ENCODE assay signal across 19 cellular contexts in the genomic region with DNA sequence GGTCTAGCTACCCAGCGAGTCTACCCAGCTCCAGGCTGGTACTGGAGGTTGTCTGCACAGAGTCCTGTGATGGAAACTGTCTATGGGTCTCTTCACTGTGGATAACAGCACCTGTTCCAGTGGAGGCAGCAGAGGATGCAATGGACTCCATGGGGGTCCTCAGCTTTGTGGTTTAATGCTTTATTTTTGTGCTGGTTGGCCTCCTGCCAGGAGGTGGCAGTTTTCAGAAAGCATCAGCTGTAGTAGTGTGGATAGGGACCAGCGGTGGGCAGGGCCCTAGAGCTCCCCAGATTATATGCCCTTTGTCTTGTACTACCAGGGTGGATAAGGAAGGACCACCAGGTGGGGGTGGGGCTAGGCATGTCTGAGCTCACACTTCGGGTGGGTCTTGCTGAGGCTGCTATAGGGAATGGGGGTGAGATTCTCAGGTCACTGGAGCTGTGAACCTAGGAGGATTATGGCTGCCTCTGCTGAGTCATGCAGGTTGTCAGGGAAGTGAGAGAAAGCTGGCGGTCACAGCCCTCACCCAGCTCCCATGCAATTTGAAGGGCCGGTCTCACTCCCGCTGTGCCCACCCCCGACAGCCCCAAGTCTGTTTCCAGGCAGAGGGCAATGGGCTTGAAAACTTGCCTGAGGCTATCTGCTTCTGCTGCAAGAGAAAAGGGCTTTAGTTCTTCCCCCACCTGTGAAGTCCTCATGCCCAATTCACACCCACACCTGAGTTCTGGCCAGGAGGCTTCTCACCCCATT.
DNase-seq lines count a peak whose midpoint lies in the region; ATAC-seq, FAIRE-seq and TF ChIP-seq lines count a peak whose summit lies in the region.
"Had no signal": no experiment of that assay in that cellular context is flagged by ENCODE, and none has a peak within 500 bp of the region (broad histone marks: within the 10 kb centered on the region; RNA-seq: fewer than 3 reads in every experiment).

No MANE protein-coding gene starts in this region.

- H2BK12ac ChIP-seq in H9 (ENCODE audit: insufficient read length, low read depth, low read length) (no peak overlapping the region), mesenchymal stem cell (ENCODE audit: low read length in 2 of 2) (no peak overlapping the region)

- H4K8ac ChIP-seq in H9 (replicated peaks; ENCODE audit: insufficient read length, low read depth, low read length) (no peak overlapping the region), mesenchymal stem cell (ENCODE audit: low read length) (no peak overlapping the region)

- H3K4ac ChIP-seq in H9 (ENCODE audit: low read depth, low read length) (no peak overlapping the region), mesenchymal stem cell (ENCODE audit: low read depth in 1 of 2, low read length in 2 of 2) (no peak overlapping the region)

- TF ChIP-seq CTCF in DND-41 (IDR thresholded peaks at IDR 0.05; ENCODE audit: borderline replicate concordance, extremely low read depth, low read length, poor library complexity, severe bottlenecking) = peak; percentile 29
- TF ChIP-seq CTCF in H9 (conservative IDR thresholded peaks at IDR 0.05) = no peak

- no peaks in the 10 kb centered on the region for H3K27me3 Mint-ChIP-seq in H9 (ENCODE audit: low read depth)
- H3K27me3 Mint-ChIP-seq: CD4-positive, alpha-beta T cell had no signal

- peaks cover 3% of the 10 kb centered on the region in 2 experiments; a peak in 2 of 4 replicates for H3K4me1 Mint-ChIP-seq in H9
- H3K4me1 Mint-ChIP-seq: B cell had no signal

- H4K20me1 ChIP-seq in DND-41 (ENCODE audit: insufficient read depth, low read length) = no peaks in the 10 kb centered on the region
- H4K20me1 ChIP-seq in H9 (ENCODE audit: control insufficient read depth, insufficient read depth, insufficient read length) = no peaks in the 10 kb centered on the region

- no peak for FAIRE-seq in frontal cortex (lab: Jason Lieb, UNC)
- FAIRE-seq: GM12892 had no signal

- no CpG with 5 or more reads among the region's 7 CpGs for WGBS in H9 (ENCODE audit: extremely low coverage, insufficient read length, low lambda C conversion rate)
- WGBS in mesenchymal stem cell = 87% methylated on average over 7 of the region's 7 CpGs

- H2BK15ac ChIP-seq in H9 (ENCODE audit: low read depth, low read length) (no peak overlapping the region), mesenchymal stem cell (ENCODE audit: low read depth, poor library complexity, severe bottlenecking) (no peak overlapping the region)

- no peak overlapping the region for H2BK120ac ChIP-seq in H9 (ENCODE audit: low read depth, low read length, poor library complexity, severe bottlenecking)
- no peak overlapping the region for H2BK120ac ChIP-seq in mesenchymal stem cell (ENCODE audit: low read depth, low read length)

- H3K27ac Mint-ChIP-seq in H9 = peak overlapping the region in 1 of 3 experiments; percentile 76; a peak in 1 of 7 replicates
- H3K27ac Mint-ChIP-seq: B cell; CD4-positive, alpha-beta T cell had no signal

- H3K79me1 ChIP-seq in H9 (ENCODE audit: insufficient read depth, low read depth, low read length, poor library complexity, severe bottlenecking) = no peaks in the 10 kb centered on the region
- H3K79me1 ChIP-seq in mesenchymal stem cell (replicated peaks; ENCODE audit: low read length, poor library complexity, severe bottlenecking) = no peaks in the 10 kb centered on the region

- no peak overlapping the region for H2BK20ac ChIP-seq in H9 (ENCODE audit: low read depth, low read length, poor library complexity, severe bottlenecking)

- H4K91ac ChIP-seq in H9 (ENCODE audit: insufficient read length, low read depth, low read length) = no peak overlapping the region
- H4K91ac ChIP-seq in mesenchymal stem cell (ENCODE audit: low read length) = peak overlapping the region; percentile 7

- H3K9me3 Mint-ChIP-seq in H9 = peaks cover 0 to 4% of the 10 kb centered on the region in 2 experiments; a peak in 3 of 5 replicates

- H3K4me3 ChIP-seq in DND-41 (ENCODE audit: low read depth in 1 of 2, low read length in 2 of 2) (no peak overlapping the region), SJCRH30 (no peak overlapping the region), mesenchymal stem cell (ENCODE audit: insufficient read depth in 1 of 2, low read depth in 1 of 2, low read length in 2 of 2) (no peak overlapping the region)
- H3K4me3 ChIP-seq: PC-9 had no signal

- no peaks in the 10 kb centered on the region for H3K23me2 ChIP-seq in H9 (ENCODE audit: insufficient read length, low read depth, low read length, poor library complexity, severe bottlenecking)

- H3K23ac ChIP-seq in H9 (ENCODE audit: insufficient read length, low read depth, low read length) (no peak overlapping the region), mesenchymal stem cell (ENCODE audit: low read length in 2 of 2) (no peak overlapping the region)

- no peaks in the 10 kb centered on the region for H3K36me3 ChIP-seq in DND-41 (ENCODE audit: insufficient read depth, low read length)
- H3K36me3 ChIP-seq in SJCRH30 = no peaks in the 10 kb centered on the region
- H3K36me3 ChIP-seq in mesenchymal stem cell (ENCODE audit: control insufficient read depth in 1 of 2, insufficient read depth in 2 of 2, low read depth in 1 of 2, low read length in 2 of 2) = no peaks in the 10 kb centered on the region

- H2AK5ac ChIP-seq in H9 (ENCODE audit: insufficient read length, low read length) (no peak overlapping the region), mesenchymal stem cell (ENCODE audit: low read length, severe bottlenecking) (no peak overlapping the region)

- H3K4me2 ChIP-seq in DND-41 (ENCODE audit: insufficient read depth, low read length) = no peak overlapping the region
- no peak overlapping the region for H3K4me2 ChIP-seq in H9 (ENCODE audit: insufficient read depth, insufficient read length, low read length)
- no peak overlapping the region for H3K4me2 ChIP-seq in mesenchymal stem cell (ENCODE audit: low read length, poor library complexity, severe bottlenecking)
- H3K4me2 ChIP-seq: PC-9 had no signal

- no peaks in the 10 kb centered on the region; a peak in 1 of 7 replicates for H3K36me3 Mint-ChIP-seq in H9 (ENCODE audit: insufficient read depth in 1 of 3, low read depth in 3 of 3)

- H2AFZ ChIP-seq in DND-41 (ENCODE audit: low read depth, low read length) (no peak overlapping the region), H9 (ENCODE audit: low read length) (no peak overlapping the region), mesenchymal stem cell (ENCODE audit: low read depth, low read length) (no peak overlapping the region)
- H2AFZ ChIP-seq: PC-9 had no signal

- H2BK5ac ChIP-seq in H9 (ENCODE audit: insufficient read length, low read length) (no peak overlapping the region), mesenchymal stem cell (ENCODE audit: low read depth, low read length, poor library complexity, severe bottlenecking) (no peak overlapping the region)

- H3K14ac ChIP-seq in H9 (ENCODE audit: insufficient read depth, low read length) (no peak overlapping the region), mesenchymal stem cell (ENCODE audit: low read length in 2 of 2) (no peak overlapping the region)

- H3K27me3 ChIP-seq in DND-41 (ENCODE audit: insufficient read depth, low read length, poor library complexity) (no peaks in the 10 kb centered on the region), H9 (ENCODE audit: insufficient read depth, low read length) (no peaks in the 10 kb centered on the region), SJCRH30 (no peaks in the 10 kb centered on the region), mesenchymal stem cell (ENCODE audit: control insufficient read depth in 1 of 2, insufficient read depth in 1 of 2, low read length in 2 of 2) (no peaks in the 10 kb centered on the region)

- DNase-seq in DND-41 = peak; percentile 45
- peak; percentile 26 for DNase-seq in H9
- DNase-seq in SJCRH30 = peak; percentile 89 to 94
- DNase-seq in mesenchymal stem cell = no peak
- no peak for DNase-seq in NCI-H226
- DNase-seq in frontal cortex (ENCODE audit: low spot score in 2 of 2) = no peak
- DNase-seq in activated CD8-positive, alpha-beta memory T cell treated with anti-CD3 and anti-CD28 coated beads, Interleukin-2, amount 50 U/mL, for 4 hours = no peak
- DNase-seq: CD4-positive, alpha-beta T cell; HCEC 1CT; KG1; NCI-H1092; NCI-H1694; NCI-H446; NCI-H774; PC-9; SW 1271 had no signal

- H3K18ac ChIP-seq in H9 (ENCODE audit: insufficient read length, low read depth, low read length) = no peak overlapping the region
- peak overlapping the region in 1 of 2 experiments; percentile 24 for H3K18ac ChIP-seq in mesenchymal stem cell (ENCODE audit: low read depth in 1 of 2, low read length in 2 of 2)

- H4K5ac ChIP-seq in H9 (ENCODE audit: insufficient read length, low read depth, low read length) = no peak overlapping the region

- ATAC-seq in DND-41 (ENCODE audit: insufficient read depth, low read depth) (peak; percentile 66), GM21786 (IDR thresholded peaks at IDR 0.05; ENCODE audit: unreplicated experiment) (no peak)

- H3K4me3 Mint-ChIP-seq in H9 = no peak overlapping the region
- H3K4me3 Mint-ChIP-seq: B cell; CD4-positive, alpha-beta T cell had no signal

- no peak overlapping the region for H3K27ac ChIP-seq in DND-41 (ENCODE audit: low read length)
- H3K27ac ChIP-seq in H9 (ENCODE audit: insufficient read length, low read depth, low read length) = no peak overlapping the region
- H3K27ac ChIP-seq in SJCRH30 = peak overlapping the region; percentile 33
- H3K27ac ChIP-seq in mesenchymal stem cell (ENCODE audit: low read length, poor library complexity, severe bottlenecking) = no peak overlapping the region
- H3K27ac ChIP-seq: PC-9 had no signal

- H3K79me2 ChIP-seq in DND-41 (ENCODE audit: insufficient read depth, low read length) (no peaks in the 10 kb centered on the region), H9 (ENCODE audit: insufficient read depth, low read length) (no peaks in the 10 kb centered on the region)

- no peak overlapping the region for H3K9ac ChIP-seq in DND-41 (ENCODE audit: low read depth, low read length)
- H3K9ac ChIP-seq in H9 (ENCODE audit: extremely low read depth, insufficient read length, low read length) = no peak overlapping the region
- H3K9ac ChIP-seq in mesenchymal stem cell (ENCODE audit: low read length) = no peak overlapping the region

- no peaks in the 10 kb centered on the region for H3K9me3 ChIP-seq in DND-41 (ENCODE audit: insufficient read depth, low read length, severe bottlenecking)
- H3K9me3 ChIP-seq in H9 (ENCODE audit: control insufficient read depth, low read depth, low read length) = no peaks in the 10 kb centered on the region
- no peaks in the 10 kb centered on the region for H3K9me3 ChIP-seq in SJCRH30 (replicated peaks)
- H3K9me3 ChIP-seq in mesenchymal stem cell (ENCODE audit: control insufficient read depth, low read length) = peaks cover 8% of the 10 kb centered on the region

- H3K56ac ChIP-seq in H9 (ENCODE audit: insufficient read length, low read depth, low read length) = no peak overlapping the region

- H3K4me1 ChIP-seq in DND-41 (ENCODE audit: insufficient read depth, low read length) = peaks cover 18% of the 10 kb centered on the region
- no peaks in the 10 kb centered on the region for H3K4me1 ChIP-seq in H9 (ENCODE audit: insufficient read depth, low read length)
- H3K4me1 ChIP-seq in SJCRH30 = peaks cover 10% of the 10 kb centered on the region; the same call in 1 of the 2 replicates
- H3K4me1 ChIP-seq in mesenchymal stem cell (ENCODE audit: control insufficient read depth, insufficient read depth, low read depth, low read length) = peaks cover 6% of the 10 kb centered on the region

- H3T11ph ChIP-seq in H9 (ENCODE audit: low read length) = no peak overlapping the region

Comparison
In these comparisons a context has a peak if more than half of its experiments do, and no peak if none do; other contexts are left out.
1. DNase-seq: peak in DND-41 (single experiment), H9 (single experiment) and SJCRH30 (2 of 2); none in mesenchymal stem cell (single experiment), NCI-H226 (single experiment), frontal cortex (0 of 2) and activated CD8-positive, alpha-beta memory T cell treated with anti-CD3 and anti-CD28 coated beads, Interleukin-2, amount 50 U/mL, for 4 hours (single experiment).